1 cellular context compared by ENCODE assay signal in genomic region chr12:88309546-88309945, GRCh38.
TF ChIP-seq lines count a peak whose summit lies in the region.

No MANE protein-coding gene starts in this region.

TF ChIP-seq in GM23338, 12 proteins besides CTCF, POLR2A, EP300 and RAD21 (continued from another document):
- TF ChIP-seq ETS1 (IDR thresholded peaks at IDR 0.05) (no peak), EZH2phosphoT487 (IDR thresholded peaks at IDR 0.05; ENCODE audit: unreplicated experiment) (no peak), POLR2AphosphoS5 (IDR thresholded peaks at IDR 0.05; ENCODE audit: low read depth) (no peak), STAT1 (IDR thresholded peaks at IDR 0.05; ENCODE audit: unreplicated experiment) (no peak), EZH2 (IDR thresholded peaks at IDR 0.05; ENCODE audit: low read depth, unreplicated experiment) (no peak), ZNF114 (CRISPR knock-in tag; IDR thresholded peaks at IDR 0.05) (no peak), JUNB (IDR thresholded peaks at IDR 0.05; ENCODE audit: unreplicated experiment) (no peak)
